In the genomic region with DNA sequence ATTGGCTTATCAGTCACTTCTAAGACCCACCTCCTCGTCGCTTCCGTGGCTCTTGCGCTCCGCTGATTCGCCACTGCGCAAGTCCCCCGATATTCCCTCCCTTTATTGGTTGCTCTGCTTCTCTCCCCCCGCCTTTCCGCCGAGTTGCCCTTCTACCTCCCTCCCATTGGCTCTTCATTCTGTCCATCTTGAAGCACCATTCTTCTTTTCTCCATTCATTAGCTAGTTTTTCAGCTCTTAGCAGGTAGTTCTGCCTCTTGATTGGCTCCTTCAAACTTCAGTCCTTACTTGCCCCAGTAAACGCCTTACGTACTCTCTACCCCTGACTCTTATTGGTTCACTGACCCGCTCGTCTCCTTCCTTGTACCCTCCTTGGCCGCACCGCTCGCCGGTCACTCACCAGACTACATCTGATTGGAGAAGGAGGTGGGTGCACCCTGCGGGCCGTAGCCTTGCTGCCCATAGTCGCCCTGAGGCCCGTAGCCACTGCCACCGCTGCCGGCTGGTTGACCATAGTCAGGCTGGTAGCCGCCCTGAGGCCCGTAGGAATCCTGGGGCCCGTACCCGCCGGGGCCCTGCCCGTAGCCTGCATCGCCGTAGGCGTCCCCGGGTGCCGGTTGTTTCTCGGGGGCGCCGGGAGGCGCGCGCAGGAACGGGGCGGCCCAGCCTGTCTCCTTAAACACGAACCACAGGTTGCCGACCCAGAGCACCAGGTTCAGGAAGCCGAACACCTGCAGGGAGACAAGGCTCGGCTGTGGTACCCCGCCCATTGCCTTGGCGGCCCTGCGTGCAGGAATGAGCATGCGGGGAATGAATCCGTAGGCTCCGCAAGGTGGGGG, we compare ENCODE assay signal across 8 cellular contexts. TPM values are rescaled to one million over a fixed set of nuclear protein-coding genes. Genes with fewer than 3 reads are reported as not detected.
A peak's percentile ranks its signal among the peaks of the same experiment; 100 is the strongest.
DNase-seq lines count a peak whose midpoint lies in the region; ATAC-seq and TF ChIP-seq lines count a peak whose summit lies in the region.

No MANE protein-coding gene starts in this region.

- H3K4me1 ChIP-seq in uterus: no peaks in the 10 kb centered on the region

- TF ChIP-seq CTCF in GM12875 (IDR thresholded peaks at IDR 0.05; ENCODE audit: borderline replicate concordance, insufficient read depth, low read depth, low read length) (no peak), uterus (IDR thresholded peaks at IDR 0.05) (no peak)

- ATAC-seq in HG02759 (IDR thresholded peaks at IDR 0.05; ENCODE audit: unreplicated experiment) (peak; percentile 87), left cardiac atrium (peak; percentile 89 to 94)

- peak overlapping the region; percentile 82 for H3K4me3 ChIP-seq in GM12875 (ENCODE audit: low read depth, low read length)
- peak overlapping the region; percentile 65 to 68 for H3K4me3 ChIP-seq in uterus

- DNase-seq in NCI-H128 (lab: John Stamatoyannopoulos, UW; ENCODE audit: unreplicated experiment) (peak; percentile 98), T follicular helper cell (ENCODE audit: low read depth) (peak; percentile 78), amniotic epithelial cell (ENCODE audit: low read depth) (peak; percentile 100), left cardiac atrium (peak; percentile 90), posterior vena cava (ENCODE audit: low spot score) (peak; percentile 96), uterus (peak; percentile 85 to 95)

- H3K27ac ChIP-seq in uterus: peak overlapping the region; percentile 86 to 92

- peak; percentile 72 to 77 for TF ChIP-seq POLR2A in uterus (IDR thresholded peaks at IDR 0.05)

- intact Hi-C loops in left cardiac atrium (cut with DNase I) (no loop called here), posterior vena cava (cut with DNase I) (no loop called here), uterus (cut with DNase I; ENCODE audit: low total_unique reads) (no loop called here)

- no peaks in the 10 kb centered on the region for H3K9me3 ChIP-seq in uterus

- H3K36me3 ChIP-seq in uterus: no peaks in the 10 kb centered on the region

- H3K27me3 ChIP-seq in uterus: no peaks in the 10 kb centered on the region

RNA-seq across cellular contexts. Expression of a gene that starts 5.1 kb away (rescaled TPM):
- 10 to 100 TPM in 1 of 2 donors, 1 to 10 TPM in 1; 9.9 to 14.8 TPM for total RNA-seq in left cardiac atrium
- total RNA-seq in posterior vena cava: 1 to 10 TPM; 7.3 to 8.0 TPM
- total RNA-seq in uterus: 10 to 100 TPM; 14.2 to 17.6 (median 15.8) TPM

RNA-seq across cellular contexts. Expression of a gene that starts 8.7 kb away (rescaled TPM):
- total RNA-seq in left cardiac atrium (1 to 10 TPM; 1.8 to 2.8 TPM), posterior vena cava (1 to 10 TPM; 1.1 to 1.5 TPM), uterus (1 to 10 TPM in 3 of 4 donors, not detected in 1; 2.0 to 4.4 (median 3.0) TPM)

RNA-seq across cellular contexts. Expression of a gene that starts 19.6 kb away (rescaled TPM):
- total RNA-seq in left cardiac atrium (100 to 1,000 TPM in 1 of 2 donors, 10 to 100 TPM in 1; 97.5 to 114 TPM), posterior vena cava (100 to 1,000 TPM; 187 to 238 TPM), uterus (100 to 1,000 TPM in 1 of 4 donors, 10 to 100 TPM in 1, 1 to 10 TPM in 2; 2.6 to 171 (median 23.3) TPM)

RNA-seq across cellular contexts. Expression of a gene that starts 28.7 kb away (rescaled TPM):
- total RNA-seq in left cardiac atrium: 1 to 10 TPM; 7.7 to 7.9 TPM
- 1 to 10 TPM; 1.3 to 2.8 TPM for total RNA-seq in posterior vena cava
- total RNA-seq in uterus: 10 to 100 TPM in 1 of 4 donors, 1 to 10 TPM in 2, under 1 TPM in 1; 0.77 to 12.4 (median 5.2) TPM

RNA-seq across cellular contexts. Expression of a gene that starts 41.9 kb away (rescaled TPM):
- total RNA-seq in left cardiac atrium (under 1 TPM; 0.03 to 0.21 TPM), posterior vena cava (under 1 TPM; 0.09 to 0.10 TPM), uterus (under 1 TPM in 2 of 4 donors, not detected in 2; 0.07 to 0.98 TPM)

Comparison
In these comparisons a context has a peak if more than half of its experiments do, and no peak if none do; other contexts are left out.
1. Peak in every context shown above with its lines: DNase-seq, ATAC-seq, H3K4me3 ChIP-seq and H3K27ac ChIP-seq.